7 cellular contexts compared by ENCODE assay signal in genomic region chr5:4921929-4922328, GRCh38.
"Had no signal": no experiment of that assay in that cellular context is flagged by ENCODE, and none has a peak within 500 bp of the region (broad histone marks: within the 10 kb centered on the region; RNA-seq: fewer than 3 reads in every experiment).

No MANE protein-coding gene starts in this region.

- ATAC-seq: GM23338, HepG2 had no signal

- H3K27ac ChIP-seq: HL-60 had no signal

- H3K4me3 ChIP-seq: GM23338 had no signal

- H3K27ac Mint-ChIP-seq: GM23338, H9, IgD-negative memory B cell had no signal

- DNase-seq: H9, HCEC 1CT, KBM-7 had no signal

- H3K4me3 Mint-ChIP-seq: GM23338, H9 had no signal

- H3K36me3 Mint-ChIP-seq: IgD-negative memory B cell had no signal

- H3K4me1 Mint-ChIP-seq: GM23338, IgD-negative memory B cell had no signal

- H3K9me3 Mint-ChIP-seq: GM23338 had no signal

- H3K27me3 Mint-ChIP-seq: IgD-negative memory B cell had no signal
